Comparison of ENCODE assay signal across 1 cellular context in the genomic region with DNA sequence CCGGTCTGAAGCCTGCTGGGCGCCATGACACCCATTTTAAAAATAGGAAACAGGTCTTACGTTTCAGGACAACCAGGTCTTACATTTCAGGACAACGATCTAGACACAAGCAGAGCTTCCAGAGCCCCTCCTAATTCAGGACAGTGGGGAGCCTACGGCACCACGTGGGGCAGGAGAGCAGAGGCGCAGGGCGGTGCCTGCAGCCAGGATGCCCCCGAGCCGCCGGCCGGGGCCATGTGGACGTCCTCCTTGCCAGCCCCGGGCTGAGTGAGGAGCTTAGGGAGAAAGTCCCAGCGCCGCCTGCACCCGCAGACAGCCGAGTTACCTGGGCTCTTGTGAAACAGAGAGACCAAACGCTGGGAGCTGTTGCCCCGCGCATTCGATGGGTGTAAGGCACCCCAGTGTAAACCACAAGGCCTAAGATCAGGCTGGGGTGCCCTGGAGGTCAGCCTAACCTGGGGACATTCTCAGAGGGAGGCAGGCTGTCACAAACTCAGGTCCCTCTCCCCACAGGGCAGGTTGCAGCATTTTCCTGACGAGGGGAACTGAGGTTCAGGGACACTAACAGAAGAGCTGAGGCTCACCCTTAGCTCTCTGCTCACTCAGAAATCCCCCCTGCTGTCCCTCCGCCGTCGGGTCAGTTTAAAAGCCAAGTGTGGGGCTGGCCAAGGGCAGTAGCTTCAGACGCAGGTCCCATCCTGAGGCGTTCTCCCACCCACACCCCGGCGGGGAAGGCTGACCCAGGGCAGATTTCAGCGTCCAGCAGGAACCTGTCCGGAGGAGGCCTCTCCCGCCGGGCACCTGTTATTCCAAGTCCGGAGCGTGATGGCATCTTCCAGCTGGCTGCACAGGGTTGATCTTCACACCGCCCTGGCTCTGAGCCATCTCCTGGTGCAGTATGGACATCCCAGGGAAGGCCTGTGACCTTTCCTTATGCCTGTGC.
TF ChIP-seq lines count a peak whose summit lies in the region.

No MANE protein-coding gene starts in this region.

TF ChIP-seq in HEK293, 187 proteins besides CTCF, POLR2A, EP300 and RAD21 (continued from another document):
- TF ChIP-seq, protein P1, sequence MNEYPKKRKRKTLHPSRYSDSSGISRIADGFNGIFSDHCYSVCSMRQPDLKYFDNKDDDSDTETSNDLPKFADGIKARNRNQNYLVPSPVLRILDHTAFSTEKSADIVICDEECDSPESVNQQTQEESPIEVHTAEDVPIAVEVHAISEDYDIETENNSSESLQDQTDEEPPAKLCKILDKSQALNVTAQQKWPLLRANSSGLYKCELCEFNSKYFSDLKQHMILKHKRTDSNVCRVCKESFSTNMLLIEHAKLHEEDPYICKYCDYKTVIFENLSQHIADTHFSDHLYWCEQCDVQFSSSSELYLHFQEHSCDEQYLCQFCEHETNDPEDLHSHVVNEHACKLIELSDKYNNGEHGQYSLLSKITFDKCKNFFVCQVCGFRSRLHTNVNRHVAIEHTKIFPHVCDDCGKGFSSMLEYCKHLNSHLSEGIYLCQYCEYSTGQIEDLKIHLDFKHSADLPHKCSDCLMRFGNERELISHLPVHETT (tag by site-specific recombination; IDR thresholded peaks at IDR 0.05) = no peak
- TF ChIP-seq ZNF677 (tag by site-specific recombination; IDR thresholded peaks at IDR 0.05) = no peak
- TF ChIP-seq OSR2 (tag by site-specific recombination; IDR thresholded peaks at IDR 0.05) = no peak
- TF ChIP-seq, protein P2, sequence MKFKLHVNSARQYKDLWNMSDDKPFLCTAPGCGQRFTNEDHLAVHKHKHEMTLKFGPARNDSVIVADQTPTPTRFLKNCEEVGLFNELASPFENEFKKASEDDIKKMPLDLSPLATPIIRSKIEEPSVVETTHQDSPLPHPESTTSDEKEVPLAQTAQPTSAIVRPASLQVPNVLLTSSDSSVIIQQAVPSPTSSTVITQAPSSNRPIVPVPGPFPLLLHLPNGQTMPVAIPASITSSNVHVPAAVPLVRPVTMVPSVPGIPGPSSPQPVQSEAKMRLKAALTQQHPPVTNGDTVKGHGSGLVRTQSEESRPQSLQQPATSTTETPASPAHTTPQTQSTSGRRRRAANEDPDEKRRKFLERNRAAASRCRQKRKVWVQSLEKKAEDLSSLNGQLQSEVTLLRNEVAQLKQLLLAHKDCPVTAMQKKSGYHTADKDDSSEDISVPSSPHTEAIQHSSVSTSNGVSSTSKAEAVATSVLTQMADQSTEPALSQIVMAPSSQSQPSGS (tag by site-specific recombination; IDR thresholded peaks at IDR 0.05; ENCODE audit: low read depth) = no peak
- TF ChIP-seq, protein P3, sequence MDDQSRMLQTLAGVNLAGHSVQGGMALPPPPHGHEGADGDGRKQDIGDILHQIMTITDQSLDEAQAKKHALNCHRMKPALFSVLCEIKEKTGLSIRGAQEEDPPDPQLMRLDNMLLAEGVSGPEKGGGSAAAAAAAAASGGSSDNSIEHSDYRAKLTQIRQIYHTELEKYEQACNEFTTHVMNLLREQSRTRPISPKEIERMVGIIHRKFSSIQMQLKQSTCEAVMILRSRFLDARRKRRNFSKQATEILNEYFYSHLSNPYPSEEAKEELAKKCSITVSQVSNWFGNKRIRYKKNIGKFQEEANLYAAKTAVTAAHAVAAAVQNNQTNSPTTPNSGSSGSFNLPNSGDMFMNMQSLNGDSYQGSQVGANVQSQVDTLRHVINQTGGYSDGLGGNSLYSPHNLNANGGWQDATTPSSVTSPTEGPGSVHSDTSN (CRISPR knock-in tag; IDR thresholded peaks at IDR 0.05) = no peak
- TF ChIP-seq ZNF341 (tag by site-specific recombination; IDR thresholded peaks at IDR 0.05; ENCODE audit: low read depth) = peak; percentile 58
- TF ChIP-seq ZNF529 (tag by site-specific recombination; IDR thresholded peaks at IDR 0.05; ENCODE audit: insufficient replicate concordance) = no peak
- TF ChIP-seq KLF8 (tag by site-specific recombination; IDR thresholded peaks at IDR 0.05) = no peak
- TF ChIP-seq, protein P4, sequence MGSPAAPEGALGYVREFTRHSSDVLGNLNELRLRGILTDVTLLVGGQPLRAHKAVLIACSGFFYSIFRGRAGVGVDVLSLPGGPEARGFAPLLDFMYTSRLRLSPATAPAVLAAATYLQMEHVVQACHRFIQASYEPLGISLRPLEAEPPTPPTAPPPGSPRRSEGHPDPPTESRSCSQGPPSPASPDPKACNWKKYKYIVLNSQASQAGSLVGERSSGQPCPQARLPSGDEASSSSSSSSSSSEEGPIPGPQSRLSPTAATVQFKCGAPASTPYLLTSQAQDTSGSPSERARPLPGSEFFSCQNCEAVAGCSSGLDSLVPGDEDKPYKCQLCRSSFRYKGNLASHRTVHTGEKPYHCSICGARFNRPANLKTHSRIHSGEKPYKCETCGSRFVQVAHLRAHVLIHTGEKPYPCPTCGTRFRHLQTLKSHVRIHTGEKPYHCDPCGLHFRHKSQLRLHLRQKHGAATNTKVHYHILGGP (tag by site-specific recombination; IDR thresholded peaks at IDR 0.05) = no peak
- 0 out of 2 replicates have a peak, but pooled peaks have one; percentile 3 for TF ChIP-seq GLIS2 (tag by site-specific recombination; IDR thresholded peaks at IDR 0.05)
- no peak for TF ChIP-seq ZNF174 (tag by site-specific recombination; IDR thresholded peaks at IDR 0.05)
- TF ChIP-seq, protein P5, sequence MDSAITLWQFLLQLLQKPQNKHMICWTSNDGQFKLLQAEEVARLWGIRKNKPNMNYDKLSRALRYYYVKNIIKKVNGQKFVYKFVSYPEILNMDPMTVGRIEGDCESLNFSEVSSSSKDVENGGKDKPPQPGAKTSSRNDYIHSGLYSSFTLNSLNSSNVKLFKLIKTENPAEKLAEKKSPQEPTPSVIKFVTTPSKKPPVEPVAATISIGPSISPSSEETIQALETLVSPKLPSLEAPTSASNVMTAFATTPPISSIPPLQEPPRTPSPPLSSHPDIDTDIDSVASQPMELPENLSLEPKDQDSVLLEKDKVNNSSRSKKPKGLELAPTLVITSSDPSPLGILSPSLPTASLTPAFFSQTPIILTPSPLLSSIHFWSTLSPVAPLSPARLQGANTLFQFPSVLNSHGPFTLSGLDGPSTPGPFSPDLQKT (IDR thresholded peaks at IDR 0.05; ENCODE audit: borderline replicate concordance, low read depth, low read length) = no peak
- TF ChIP-seq ZNF214 (tag by site-specific recombination; IDR thresholded peaks at IDR 0.05; ENCODE audit: borderline replicate concordance) = no peak
- no peak for TF ChIP-seq ZNF24 (tag by site-specific recombination; IDR thresholded peaks at IDR 0.05)
- TF ChIP-seq ZNF114 (tag by site-specific recombination; IDR thresholded peaks at IDR 0.05) = no peak
- peak; percentile 37; the same call in 1 of the 2 replicates for TF ChIP-seq IKZF3 (tag by site-specific recombination; IDR thresholded peaks at IDR 0.05)
- no peak for TF ChIP-seq ZNF274 (IDR thresholded peaks at IDR 0.05; ENCODE audit: low read length)
- TF ChIP-seq ZNF274 (tag by site-specific recombination; IDR thresholded peaks at IDR 0.05; ENCODE audit: borderline replicate concordance) = no peak
- TF ChIP-seq ZNF600 (tag by site-specific recombination; IDR thresholded peaks at IDR 0.05) = 0 out of 2 replicates have a peak, but pooled peaks have one; percentile 76
- TF ChIP-seq ZNF530 (tag by site-specific recombination; IDR thresholded peaks at IDR 0.05; ENCODE audit: low read depth) = no peak
